Comparison of ENCODE assay signal across 1 cellular context in the genomic region with DNA sequence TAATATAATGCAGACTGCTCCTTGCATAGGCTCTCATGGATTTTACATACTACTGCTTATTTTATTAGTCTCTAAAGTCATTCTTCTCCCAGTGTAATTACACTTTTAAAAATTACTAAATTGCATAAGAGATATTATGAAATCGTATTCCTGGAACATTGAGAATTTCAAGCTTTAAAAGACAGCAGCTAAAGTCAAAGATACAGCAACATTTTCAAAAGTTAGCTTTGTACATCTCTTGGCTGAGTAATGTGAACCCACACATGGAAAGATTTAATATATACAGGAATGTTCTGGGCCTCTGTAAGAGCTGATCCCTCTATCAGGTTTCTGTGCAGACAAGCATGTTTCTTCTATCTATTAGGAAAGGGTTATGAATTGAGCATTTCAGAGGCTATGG.
TF ChIP-seq lines count a peak whose summit lies in the region.

No MANE protein-coding gene starts in this region.

TF ChIP-seq in SK-N-SH treated with all-trans-retinoic acid at 6 μM for 48 hours, 23 proteins besides CTCF, POLR2A, EP300 and RAD21 (continued from another document):
- TF ChIP-seq, protein P1, sequence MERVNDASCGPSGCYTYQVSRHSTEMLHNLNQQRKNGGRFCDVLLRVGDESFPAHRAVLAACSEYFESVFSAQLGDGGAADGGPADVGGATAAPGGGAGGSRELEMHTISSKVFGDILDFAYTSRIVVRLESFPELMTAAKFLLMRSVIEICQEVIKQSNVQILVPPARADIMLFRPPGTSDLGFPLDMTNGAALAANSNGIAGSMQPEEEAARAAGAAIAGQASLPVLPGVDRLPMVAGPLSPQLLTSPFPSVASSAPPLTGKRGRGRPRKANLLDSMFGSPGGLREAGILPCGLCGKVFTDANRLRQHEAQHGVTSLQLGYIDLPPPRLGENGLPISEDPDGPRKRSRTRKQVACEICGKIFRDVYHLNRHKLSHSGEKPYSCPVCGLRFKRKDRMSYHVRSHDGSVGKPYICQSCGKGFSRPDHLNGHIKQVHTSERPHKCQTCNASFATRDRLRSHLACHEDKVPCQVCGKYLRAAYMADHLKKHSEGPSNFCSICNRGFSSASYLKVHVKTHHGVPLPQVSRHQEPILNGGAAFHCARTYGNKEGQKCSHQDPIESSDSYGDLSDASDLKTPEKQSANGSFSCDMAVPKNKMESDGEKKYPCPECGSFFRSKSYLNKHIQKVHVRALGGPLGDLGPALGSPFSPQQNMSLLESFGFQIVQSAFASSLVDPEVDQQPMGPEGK (CRISPR knock-in tag; IDR thresholded peaks at IDR 0.05; ENCODE audit: borderline replicate concordance) = no peak
- TF ChIP-seq TCF4 (CRISPR knock-in tag; IDR thresholded peaks at IDR 0.05; ENCODE audit: borderline replicate concordance) (no peak), TOX (CRISPR knock-in tag; IDR thresholded peaks at IDR 0.05; ENCODE audit: borderline replicate concordance) (no peak)
- TF ChIP-seq, protein P2, sequence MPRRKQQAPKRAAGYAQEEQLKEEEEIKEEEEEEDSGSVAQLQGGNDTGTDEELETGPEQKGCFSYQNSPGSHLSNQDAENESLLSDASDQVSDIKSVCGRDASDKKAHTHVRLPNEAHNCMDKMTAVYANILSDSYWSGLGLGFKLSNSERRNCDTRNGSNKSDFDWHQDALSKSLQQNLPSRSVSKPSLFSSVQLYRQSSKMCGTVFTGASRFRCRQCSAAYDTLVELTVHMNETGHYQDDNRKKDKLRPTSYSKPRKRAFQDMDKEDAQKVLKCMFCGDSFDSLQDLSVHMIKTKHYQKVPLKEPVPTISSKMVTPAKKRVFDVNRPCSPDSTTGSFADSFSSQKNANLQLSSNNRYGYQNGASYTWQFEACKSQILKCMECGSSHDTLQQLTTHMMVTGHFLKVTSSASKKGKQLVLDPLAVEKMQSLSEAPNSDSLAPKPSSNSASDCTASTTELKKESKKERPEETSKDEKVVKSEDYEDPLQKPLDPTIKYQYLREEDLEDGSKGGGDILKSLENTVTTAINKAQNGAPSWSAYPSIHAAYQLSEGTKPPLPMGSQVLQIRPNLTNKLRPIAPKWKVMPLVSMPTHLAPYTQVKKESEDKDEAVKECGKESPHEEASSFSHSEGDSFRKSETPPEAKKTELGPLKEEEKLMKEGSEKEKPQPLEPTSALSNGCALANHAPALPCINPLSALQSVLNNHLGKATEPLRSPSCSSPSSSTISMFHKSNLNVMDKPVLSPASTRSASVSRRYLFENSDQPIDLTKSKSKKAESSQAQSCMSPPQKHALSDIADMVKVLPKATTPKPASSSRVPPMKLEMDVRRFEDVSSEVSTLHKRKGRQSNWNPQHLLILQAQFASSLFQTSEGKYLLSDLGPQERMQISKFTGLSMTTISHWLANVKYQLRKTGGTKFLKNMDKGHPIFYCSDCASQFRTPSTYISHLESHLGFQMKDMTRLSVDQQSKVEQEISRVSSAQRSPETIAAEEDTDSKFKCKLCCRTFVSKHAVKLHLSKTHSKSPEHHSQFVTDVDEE (CRISPR knock-in tag; IDR thresholded peaks at IDR 0.05) = no peak
